15 cellular contexts compared by ENCODE assay signal in genomic region chr16:84931506-84931905, GRCh38.
"Had no signal": no experiment of that assay in that cellular context is flagged by ENCODE, and none has a peak within 500 bp of the region (broad histone marks: within the 10 kb centered on the region; RNA-seq: fewer than 3 reads in every experiment).

No MANE protein-coding gene starts in this region.

- H3K9me3 ChIP-seq: SK-N-SH, transverse colon had no signal

- H3K27me3 ChIP-seq: transverse colon had no signal

- H3K9me2 ChIP-seq: SK-N-SH had no signal

- DNase-seq: activated CD4-positive, alpha-beta T cell treated with anti-CD3 and anti-CD28 coated beads for 4 hours; activated CD8-positive, alpha-beta memory T cell treated with anti-CD3 and anti-CD28 coated beads, Interleukin-2, amount 50 U/mL, for 4 hours; activated CD8-positive, alpha-beta T cell treated with anti-CD3 and anti-CD28 coated beads, Interleukin-2, amount 10 ng/mL, durations not matched to agents 7 days and 5 days; activated gamma-delta T cell treated with Interleukin-2 at 50 U/mL for 16 hours; activated naive CD8-positive, alpha-beta T cell treated with anti-CD3 and anti-CD28 coated beads, Interleukin-2, amount 10 ng/mL, durations not matched to agents 7 days and 5 days; activated T-cell treated with anti-CD3 and anti-CD28 coated beads, Interleukin-2, amount 50 U/mL, for 48 hours; anterior cingulate cortex; foreskin fibroblast; SK-N-SH; stimulated activated naive CD4-positive, alpha-beta T cell; substantia nigra; T-helper 1 cell; T1000; transverse colon had no signal

- H3K27ac ChIP-seq: transverse colon, VCaP had no signal

- H3K36me3 ChIP-seq: transverse colon had no signal

- H3K4me3 ChIP-seq: transverse colon had no signal

- H3K4me2 ChIP-seq: SK-N-SH had no signal

- H3K9ac ChIP-seq: SK-N-SH had no signal

- ATAC-seq: activated CD8-positive, alpha-beta T cell treated with anti-CD3 and anti-CD28 coated beads, Interleukin-2, amount 10 ng/mL, durations not matched to agents 7 days and 5 days had no signal
